In the genomic region with DNA sequence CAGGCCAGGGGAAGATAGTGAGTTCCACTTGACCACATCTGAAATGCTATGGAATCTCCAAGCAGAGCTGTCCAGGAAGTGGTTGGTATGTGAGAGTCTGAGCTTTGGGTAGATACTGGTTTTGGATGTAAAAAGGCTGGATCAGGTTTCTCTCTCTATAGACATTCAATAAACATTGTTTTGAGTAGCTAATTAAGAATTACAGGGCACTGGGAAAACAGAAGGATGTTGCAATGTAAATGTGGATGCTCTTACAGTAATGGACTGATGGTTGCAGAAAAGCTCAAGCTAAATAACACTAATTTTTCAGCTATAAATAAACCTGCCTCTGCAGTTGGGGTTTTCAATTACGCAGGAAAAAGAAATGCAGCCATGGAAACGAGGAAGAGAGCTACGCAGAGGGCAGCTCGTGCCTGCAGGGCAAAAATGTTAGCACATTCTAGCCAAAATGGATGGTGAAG, we compare ENCODE assay signal across 12 cellular contexts. TPM values are rescaled to one million over a fixed set of nuclear protein-coding genes. Genes with fewer than 3 reads are reported as not detected.
DNase-seq lines count a peak whose midpoint lies in the region; ATAC-seq and TF ChIP-seq lines count a peak whose summit lies in the region.
"Had no signal": no experiment of that assay in that cellular context is flagged by ENCODE, and none has a peak within 500 bp of the region (broad histone marks: within the 10 kb centered on the region; RNA-seq: fewer than 3 reads in every experiment).

No MANE protein-coding gene starts in this region.

- no peak for ATAC-seq in activated CD4-positive, alpha-beta T cell treated with anti-CD3 and anti-CD28 coated beads for 36 hours
- ATAC-seq in T-helper 17 cell (no peak), HG02884 (IDR thresholded peaks at IDR 0.05; ENCODE audit: unreplicated experiment) (no peak), HG02970 (IDR thresholded peaks at IDR 0.05; ENCODE audit: low FRiP score, unreplicated experiment) (no peak)
- ATAC-seq: activated T-cell treated with anti-CD3 and anti-CD28 coated beads, Interleukin-2, amount 50 U/mL, for 72 hours had no signal

- H4K20me1 ChIP-seq in PC-9 (ENCODE audit: insufficient read depth): no peaks in the 10 kb centered on the region

- peaks cover 32% of the 10 kb centered on the region for H3F3A ChIP-seq in PC-9 (ENCODE audit: insufficient read depth, low read depth)

- H3K4me1 ChIP-seq in PC-9 (replicated peaks; ENCODE audit: insufficient read depth): peaks cover 50% of the 10 kb centered on the region

- no peaks in the 10 kb centered on the region for H3K27me3 Mint-ChIP-seq in activated CD4-positive, alpha-beta T cell treated with anti-CD3 and anti-CD28 coated beads for 36 hours
- H3K27me3 Mint-ChIP-seq in type B pancreatic cell (no peaks in the 10 kb centered on the region), T-helper 17 cell (no peaks in the 10 kb centered on the region)

- no peaks in the 10 kb centered on the region for H3K9me3 Mint-ChIP-seq in activated CD4-positive, alpha-beta T cell treated with anti-CD3 and anti-CD28 coated beads for 36 hours (ENCODE audit: low read depth)
- no peaks in the 10 kb centered on the region for H3K9me3 Mint-ChIP-seq in type B pancreatic cell
- H3K9me3 Mint-ChIP-seq: activated T-cell treated with anti-CD3 and anti-CD28 coated beads, Interleukin-2, amount 50 U/mL, for 72 hours had no signal

- H3K4me3 Mint-ChIP-seq in activated CD4-positive, alpha-beta T cell treated with anti-CD3 and anti-CD28 coated beads for 36 hours: no peak overlapping the region
- H3K4me3 Mint-ChIP-seq in type B pancreatic cell (peak overlapping the region; percentile 48), T-helper 17 cell (no peak overlapping the region)

- H3K4me1 Mint-ChIP-seq in activated CD4-positive, alpha-beta T cell treated with anti-CD3 and anti-CD28 coated beads for 36 hours: peaks cover 44% of the 10 kb centered on the region
- H3K4me1 Mint-ChIP-seq in type B pancreatic cell (ENCODE audit: unreplicated experiment) (peaks cover 52% of the 10 kb centered on the region), T-helper 17 cell (peaks cover 21% of the 10 kb centered on the region)

- CTCF ChIA-PET in activated CD4-positive, alpha-beta T cell treated with anti-CD3 and anti-CD28 coated beads for 36 hours (lab: Charles Lee): interaction anchor here (0.7 to 1.6 kb wide), 11 partner anchors 12 to 344 kb away, joined by 3 to 7 read pairs (median 4); a partner anchor contains a TSS
- CTCF ChIA-PET in PC-9 (lab: Charles Lee): interaction anchor here (1.7 kb wide), 1 partner anchor 12 kb away, joined by 5 read pairs; no protein-coding TSS in a partner anchor

- no peaks in the 10 kb centered on the region for H3K36me3 ChIP-seq in PC-9 (ENCODE audit: low read depth)
- H3K36me3 ChIP-seq: tibial artery had no signal

- H3K36me3 Mint-ChIP-seq in activated CD4-positive, alpha-beta T cell treated with anti-CD3 and anti-CD28 coated beads for 36 hours (ENCODE audit: low read depth): no peaks in the 10 kb centered on the region
- H3K36me3 Mint-ChIP-seq in type B pancreatic cell: no peaks in the 10 kb centered on the region
- H3K36me3 Mint-ChIP-seq in T-helper 17 cell (ENCODE audit: low read depth): peaks cover 2% of the 10 kb centered on the region

- BruUV-seq in PC-9 (replicated peaks; lab: Mats Ljungman, UMichigan): no TSS peak

- H3K4me3 ChIP-seq in PC-9 (no peak overlapping the region), fibroblast of mammary gland (ENCODE audit: control insufficient read depth, low read depth, low read length) (no peak overlapping the region)
- H3K4me3 ChIP-seq: tibial artery had no signal

- intact Hi-C loops in activated CD4-positive, alpha-beta T cell treated with anti-CD3 and anti-CD28 coated beads for 36 hours (cut with DNase I, micrococcal nuclease): no loop called here
- intact Hi-C loops in PC-9 (cut with micrococcal nuclease; ENCODE audit: unreplicated experiment): no loop called here

- H3K9me3 ChIP-seq in PC-9 (ENCODE audit: insufficient read depth, low read depth): no peaks in the 10 kb centered on the region
- H3K9me3 ChIP-seq in T-helper 17 cell (ENCODE audit: control insufficient read depth, low read length, poor library complexity, severe bottlenecking): no peaks in the 10 kb centered on the region
- H3K9me3 ChIP-seq: tibial artery had no signal

- H3K27me3 ChIP-seq in PC-9 (ENCODE audit: insufficient read depth, low read depth): no peaks in the 10 kb centered on the region
- H3K27me3 ChIP-seq: tibial artery had no signal

- no peaks in the 10 kb centered on the region for H3K79me2 ChIP-seq in PC-9 (ENCODE audit: low read depth)

- TF ChIP-seq CTCF in PC-9 (conservative IDR thresholded peaks at IDR 0.05) (no peak), fibroblast of mammary gland (conservative IDR thresholded peaks at IDR 0.05; ENCODE audit: control insufficient read depth, insufficient read depth, low read depth, low read length) (no peak), type B pancreatic cell (conservative IDR thresholded peaks at IDR 0.05) (no peak)

- peak overlapping the region; percentile 3 for H3K27ac Mint-ChIP-seq in activated CD4-positive, alpha-beta T cell treated with anti-CD3 and anti-CD28 coated beads for 36 hours
- peak overlapping the region; percentile 79 for H3K27ac Mint-ChIP-seq in type B pancreatic cell
- no peak overlapping the region for H3K27ac Mint-ChIP-seq in T-helper 17 cell
- H3K27ac Mint-ChIP-seq: activated T-cell treated with anti-CD3 and anti-CD28 coated beads, Interleukin-2, amount 50 U/mL, for 72 hours had no signal

- peak overlapping the region; percentile 58 for H3K27ac ChIP-seq in PC-9
- H3K27ac ChIP-seq: C4-2B, tibial artery had no signal

- no peak overlapping the region for H2AFZ ChIP-seq in PC-9

- POLR2A ChIA-PET in activated CD4-positive, alpha-beta T cell treated with anti-CD3 and anti-CD28 coated beads for 36 hours (lab: Charles Lee): interaction anchor here (0.5 to 1.1 kb wide), 3 partner anchors 122 to 454 kb away, joined by 3 read pairs; no protein-coding TSS in a partner anchor
- POLR2A ChIA-PET in PC-9 (lab: Charles Lee; ENCODE audit: unreplicated experiment): interaction anchor here (0.5 to 0.6 kb wide), 3 partner anchors 19 to 160 kb away, joined by 3 to 9 read pairs (median 7); no protein-coding TSS in a partner anchor

- no peaks in the 10 kb centered on the region for H3K9me2 ChIP-seq in PC-9 (ENCODE audit: insufficient read depth)

- no peak for DNase-seq in activated CD4-positive, alpha-beta T cell treated with anti-CD3 and anti-CD28 coated beads for 36 hours
- DNase-seq in activated CD4-positive, alpha-beta T cell treated with anti-CD3 and anti-CD28 coated beads, Interleukin-2, amount 50 U/mL, for 48 hours: no peak
- DNase-seq in PC-9: peak in 1 of 2 experiments; percentile 77
- DNase-seq in fibroblast of mammary gland (ENCODE audit: low read depth): peak; percentile 41
- DNase-seq in type B pancreatic cell (ENCODE audit: extremely low spot score, unreplicated experiment): no peak
- no peak for DNase-seq in T-helper 17 cell
- DNase-seq: activated T-cell treated with anti-CD3 and anti-CD28 coated beads, Interleukin-2, amount 50 U/mL, for 72 hours; SW 1271; tibial artery had no signal

- H3K4me2 ChIP-seq in PC-9: peak overlapping the region; percentile 27

RNA-seq across cellular contexts. Expression of a gene that starts 13.4 kb away (rescaled TPM):
- not detected for total RNA-seq in activated CD4-positive, alpha-beta T cell treated with anti-CD3 and anti-CD28 coated beads for 36 hours
- not detected in 2 replicates for total RNA-seq in PC-9 (2021)
- total RNA-seq in type B pancreatic cell (ENCODE audit: low replicate concordance): 0.58 TPM in 1 of 2 replicates, not detected in the other
- not detected for total RNA-seq in T-helper 17 cell
- total RNA-seq: activated T-cell treated with anti-CD3 and anti-CD28 coated beads, Interleukin-2, amount 50 U/mL, for 72 hours had no signal
